ENCODE assay signal across 18 cellular contexts in the genomic region with DNA sequence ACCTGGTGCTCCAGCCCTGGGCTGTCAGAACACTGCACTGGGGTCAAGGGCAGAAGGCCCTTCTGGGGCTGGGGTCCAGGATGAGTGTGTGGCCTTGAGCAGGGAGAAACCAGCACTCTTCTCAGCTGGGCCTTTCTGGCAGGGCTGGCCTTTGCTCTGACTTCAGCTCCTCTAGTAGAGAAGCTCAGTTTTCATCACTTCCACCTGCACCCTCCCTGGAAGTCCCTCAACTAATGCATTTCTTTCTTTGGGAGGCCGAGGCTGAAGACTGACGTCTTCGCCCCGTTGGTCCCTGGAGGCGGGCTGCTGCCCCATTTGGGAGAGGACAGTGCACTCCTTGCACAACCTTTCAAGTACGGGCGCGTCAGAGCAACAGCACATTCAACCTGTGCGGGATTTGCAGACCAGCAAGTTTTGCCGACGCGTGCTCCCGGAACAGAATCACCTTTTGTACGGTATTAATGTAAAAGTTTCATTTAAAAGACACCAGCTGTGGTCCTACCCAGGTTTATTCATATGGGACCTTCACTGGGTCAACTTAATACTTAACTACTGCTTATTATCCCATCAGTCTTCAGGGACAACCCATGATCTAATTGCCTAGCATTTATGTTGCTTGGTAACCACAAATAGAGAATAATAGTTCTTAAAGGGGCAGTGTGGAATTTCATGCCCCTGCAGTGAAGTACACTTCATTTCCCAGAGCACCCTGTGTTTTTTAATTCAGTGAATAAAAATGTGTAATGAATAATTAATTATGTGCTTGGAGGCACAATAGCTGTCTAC.
DNase-seq lines count a peak whose midpoint lies in the region; ATAC-seq and TF ChIP-seq lines count a peak whose summit lies in the region.
"Had no signal": no experiment of that assay in that cellular context is flagged by ENCODE, and none has a peak within 500 bp of the region (broad histone marks: within the 10 kb centered on the region; RNA-seq: fewer than 3 reads in every experiment).

No MANE protein-coding gene starts in this region.

- no peaks in the 10 kb centered on the region for H3K36me3 ChIP-seq in esophagus squamous epithelium
- H3K36me3 ChIP-seq: Peyer's patch had no signal

- H3K36me3 Mint-ChIP-seq in activated T-helper 1 cell treated with anti-CD3 and anti-CD28 coated beads, Interleukin-12 subunit alpha, Interleukin-12 subunit beta, Interleukin-2, Interleukin-4 antibody, amounts not matched to agents 30 ng/mL and 10 ng/mL and 1 ng/mL, durations not matched to agents 14 hours and 24 hours and 36 hours (ENCODE audit: low read depth): no peaks in the 10 kb centered on the region
- H3K36me3 Mint-ChIP-seq: CD4-positive, CD25-positive, alpha-beta regulatory T cell had no signal

- no peak overlapping the region for H3K4me3 Mint-ChIP-seq in activated T-helper 1 cell treated with anti-CD3 and anti-CD28 coated beads, Interleukin-12 subunit alpha, Interleukin-12 subunit beta, Interleukin-2, Interleukin-4 antibody, amounts not matched to agents 30 ng/mL and 10 ng/mL and 1 ng/mL, durations not matched to agents 14 hours and 24 hours and 36 hours
- H3K4me3 Mint-ChIP-seq: CD4-positive, CD25-positive, alpha-beta regulatory T cell had no signal

- TF ChIP-seq POLR2A in esophagus squamous epithelium (IDR thresholded peaks at IDR 0.05): no peak

- H3K4me1 ChIP-seq in esophagus squamous epithelium: peaks cover 6 to 48% (median 12%) of the 10 kb centered on the region in 3 donors
- H3K4me1 ChIP-seq: Peyer's patch, psoas muscle had no signal

- H3K4me3 ChIP-seq in esophagus squamous epithelium: peak overlapping the region in 1 of 4 donors; percentile 35
- H3K4me3 ChIP-seq: coronary artery, psoas muscle had no signal

- peak overlapping the region in 3 of 4 donors; percentile 18 to 45 (median 38) for H3K27ac ChIP-seq in esophagus squamous epithelium
- H3K27ac ChIP-seq: coronary artery, Peyer's patch, psoas muscle had no signal

- ATAC-seq in GM19397 (IDR thresholded peaks at IDR 0.05; ENCODE audit: unreplicated experiment): no peak
- ATAC-seq: left lobe of liver, psoas muscle had no signal

- H3K27ac Mint-ChIP-seq in activated T-helper 1 cell treated with anti-CD3 and anti-CD28 coated beads, Interleukin-12 subunit alpha, Interleukin-12 subunit beta, Interleukin-2, Interleukin-4 antibody, amounts not matched to agents 30 ng/mL and 10 ng/mL and 1 ng/mL, durations not matched to agents 14 hours and 24 hours and 36 hours: no peak overlapping the region
- H3K27ac Mint-ChIP-seq: CD4-positive, CD25-positive, alpha-beta regulatory T cell had no signal

- peaks cover 19% of the 10 kb centered on the region for H3K27me3 Mint-ChIP-seq in activated T-helper 1 cell treated with anti-CD3 and anti-CD28 coated beads, Interleukin-12 subunit alpha, Interleukin-12 subunit beta, Interleukin-2, Interleukin-4 antibody, amounts not matched to agents 30 ng/mL and 10 ng/mL and 1 ng/mL, durations not matched to agents 14 hours and 24 hours and 36 hours (ENCODE audit: insufficient read depth)

- no peaks in the 10 kb centered on the region for H3K9me3 Mint-ChIP-seq in activated T-helper 1 cell treated with anti-CD3 and anti-CD28 coated beads, Interleukin-12 subunit alpha, Interleukin-12 subunit beta, Interleukin-2, Interleukin-4 antibody, amounts not matched to agents 30 ng/mL and 10 ng/mL and 1 ng/mL, durations not matched to agents 14 hours and 24 hours and 36 hours

- TF ChIP-seq CTCF in esophagus squamous epithelium (IDR thresholded peaks at IDR 0.05): no peak

- WGBS in esophagus squamous epithelium, 2 donors: 49 to 56% methylated on average over 10 to 14 of the region's 14 CpGs

- no peaks in the 10 kb centered on the region for H3K9me3 ChIP-seq in esophagus squamous epithelium
- H3K9me3 ChIP-seq: Peyer's patch, psoas muscle had no signal

- no peaks in the 10 kb centered on the region for H3K4me1 Mint-ChIP-seq in activated T-helper 1 cell treated with anti-CD3 and anti-CD28 coated beads, Interleukin-12 subunit alpha, Interleukin-12 subunit beta, Interleukin-2, Interleukin-4 antibody, amounts not matched to agents 30 ng/mL and 10 ng/mL and 1 ng/mL, durations not matched to agents 14 hours and 24 hours and 36 hours (ENCODE audit: low read depth)
- H3K4me1 Mint-ChIP-seq: CD4-positive, CD25-positive, alpha-beta regulatory T cell had no signal

- intact Hi-C loops in esophagus squamous epithelium (cut with DNase I): no loop called here
- intact Hi-C loops in activated T-helper 1 cell treated with anti-CD3 and anti-CD28 coated beads, Interleukin-12 subunit alpha, Interleukin-12 subunit beta, Interleukin-2, Interleukin-4 antibody, amounts not matched to agents 30 ng/mL and 10 ng/mL and 1 ng/mL, durations not matched to agents 14 hours and 24 hours and 36 hours (cut with micrococcal nuclease): no loop called here

- H3K27me3 ChIP-seq in esophagus squamous epithelium: no peaks in the 10 kb centered on the region
- H3K27me3 ChIP-seq: Peyer's patch had no signal

- DNase-seq in NCI-H1105 treated with DMSO at 0.1 percent for 48 hours (lab: John Stamatoyannopoulos, UW): peak; percentile 23
- no peak for DNase-seq in NCI-H1105 (lab: John Stamatoyannopoulos, UW)
- peak; percentile 85 for DNase-seq in NCI-H748 treated with DMSO at 0.1 percent for 48 hours (lab: John Stamatoyannopoulos, UW)
- no peak for DNase-seq in esophagus squamous epithelium (lab: John Stamatoyannopoulos, UW)
- peak; percentile 32 for DNase-seq in retina
- DNase-seq in activated T-helper 1 cell treated with anti-CD3 and anti-CD28 coated beads, Interleukin-12 subunit alpha, Interleukin-12 subunit beta, Interleukin-2, Interleukin-4 antibody, amounts not matched to agents 30 ng/mL and 10 ng/mL and 1 ng/mL, durations not matched to agents 14 hours and 24 hours and 36 hours (ENCODE audit: low spot score): no peak
- no peak for DNase-seq in HT-29 (ENCODE audit: low spot score)
- DNase-seq: activated effector memory CD4-positive, alpha-beta T cell treated with anti-CD3 and anti-CD28 coated beads, Interleukin-2, amount 50 U/mL, for 16 hours; anterior cingulate cortex; CD4-positive, CD25-positive, alpha-beta regulatory T cell; hypothalamus; NCI-H446; Peyer's patch; psoas muscle; T-helper 1 cell had no signal

Comparison
In these comparisons a context has a peak if more than half of its experiments do, and no peak if none do; other contexts are left out.
1. DNase-seq: peak in NCI-H1105 treated with DMSO at 0.1 percent for 48 hours (single experiment), NCI-H748 treated with DMSO at 0.1 percent for 48 hours (single experiment) and retina (single experiment); none in NCI-H1105 (single experiment), esophagus squamous epithelium (single experiment), activated T-helper 1 cell treated with anti-CD3 and anti-CD28 coated beads, Interleukin-12 subunit alpha, Interleukin-12 subunit beta, Interleukin-2, Interleukin-4 antibody, amounts not matched to agents 30 ng/mL and 10 ng/mL and 1 ng/mL, durations not matched to agents 14 hours and 24 hours and 36 hours (single experiment) and HT-29 (single experiment).